In the genomic region with DNA sequence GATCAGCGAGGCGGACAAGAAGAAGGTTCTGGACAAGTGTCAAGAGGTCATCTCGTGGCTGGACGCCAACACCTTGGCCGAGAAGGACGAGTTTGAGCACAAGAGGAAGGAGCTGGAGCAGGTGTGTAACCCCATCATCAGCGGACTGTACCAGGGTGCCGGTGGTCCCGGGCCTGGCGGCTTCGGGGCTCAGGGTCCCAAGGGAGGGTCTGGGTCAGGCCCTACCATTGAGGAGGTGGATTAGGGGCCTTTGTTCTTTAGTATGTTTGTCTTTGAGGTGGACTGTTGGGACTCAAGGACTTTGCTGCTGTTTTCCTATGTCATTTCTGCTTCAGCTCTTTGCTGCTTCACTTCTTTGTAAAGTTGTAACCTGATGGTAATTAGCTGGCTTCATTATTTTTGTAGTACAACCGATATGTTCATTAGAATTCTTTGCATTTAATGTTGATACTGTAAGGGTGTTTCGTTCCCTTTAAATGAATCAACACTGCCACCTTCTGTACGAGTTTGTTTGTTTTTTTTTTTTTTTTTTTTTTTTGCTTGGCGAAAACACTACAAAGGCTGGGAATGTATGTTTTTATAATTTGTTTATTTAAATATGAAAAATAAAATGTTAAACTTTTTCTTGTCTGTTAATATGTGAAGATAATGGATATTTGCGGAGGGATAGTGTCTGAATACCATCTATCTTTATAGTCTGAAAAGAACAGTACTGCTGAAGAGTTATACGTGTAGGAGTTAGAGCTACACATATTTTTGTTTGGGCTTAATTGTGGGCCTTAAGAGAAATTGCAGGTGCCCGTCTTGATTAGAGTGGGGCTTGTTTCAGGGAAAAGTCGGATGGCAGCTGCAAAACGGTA, we compare ENCODE assay signal across 8 cellular contexts. TPM values are rescaled to one million over a fixed set of nuclear protein-coding genes. Genes with fewer than 3 reads are reported as not detected.
DNase-seq lines count a peak whose midpoint lies in the region; ATAC-seq lines count a peak whose summit lies in the region.

No MANE protein-coding gene starts in this region.

- DNase-seq in activated T-cell treated with anti-CD3 and anti-CD28 coated beads, Interleukin-2, amount 50 U/mL, for 24 hours = peak; percentile 33
- DNase-seq in activated T-cell treated with anti-CD3 and anti-CD28 coated beads for 4 hours = no peak
- peak; percentile 34 for DNase-seq in NCI-H1694 (lab: John Stamatoyannopoulos, UW)
- DNase-seq in activated CD8-positive, alpha-beta T cell treated with anti-CD3 and anti-CD28 coated beads, Interleukin-2, amount 10 ng/mL, durations not matched to agents 7 days and 5 days = no peak
- peak; percentile 57 for DNase-seq in germinal center (ENCODE audit: low spot score)
- DNase-seq in putamen (ENCODE audit: low spot score) = peak; percentile 66
- no peak for DNase-seq in AG20443 (ENCODE audit: low spot score)

- H3K36me3 Mint-ChIP-seq in activated T-cell treated with anti-CD3 and anti-CD28 coated beads, Interleukin-2, amount 50 U/mL, for 24 hours (ENCODE audit: low read depth) = peaks cover 36% of the 10 kb centered on the region
- peaks cover 27% of the 10 kb centered on the region for H3K36me3 Mint-ChIP-seq in activated CD8-positive, alpha-beta T cell treated with anti-CD3 and anti-CD28 coated beads, Interleukin-2, amount 10 ng/mL, durations not matched to agents 7 days and 5 days (ENCODE audit: low read depth)

- no peaks in the 10 kb centered on the region for H3K9me3 Mint-ChIP-seq in activated T-cell treated with anti-CD3 and anti-CD28 coated beads, Interleukin-2, amount 50 U/mL, for 24 hours
- no peaks in the 10 kb centered on the region for H3K9me3 Mint-ChIP-seq in activated CD8-positive, alpha-beta T cell treated with anti-CD3 and anti-CD28 coated beads, Interleukin-2, amount 10 ng/mL, durations not matched to agents 7 days and 5 days (ENCODE audit: insufficient read depth)

- peak overlapping the region; percentile 89 for H3K27ac Mint-ChIP-seq in activated T-cell treated with anti-CD3 and anti-CD28 coated beads, Interleukin-2, amount 50 U/mL, for 24 hours
- peak overlapping the region; percentile 81 for H3K27ac Mint-ChIP-seq in activated CD8-positive, alpha-beta T cell treated with anti-CD3 and anti-CD28 coated beads, Interleukin-2, amount 10 ng/mL, durations not matched to agents 7 days and 5 days

- no peak for ATAC-seq in activated CD8-positive, alpha-beta T cell treated with anti-CD3 and anti-CD28 coated beads, Interleukin-2, amount 10 ng/mL, durations not matched to agents 7 days and 5 days
- ATAC-seq in GM19328 (IDR thresholded peaks at IDR 0.05; ENCODE audit: unreplicated experiment) = no peak

- no peaks in the 10 kb centered on the region for H3K27me3 Mint-ChIP-seq in activated T-cell treated with anti-CD3 and anti-CD28 coated beads, Interleukin-2, amount 50 U/mL, for 24 hours
- no peaks in the 10 kb centered on the region for H3K27me3 Mint-ChIP-seq in activated CD8-positive, alpha-beta T cell treated with anti-CD3 and anti-CD28 coated beads, Interleukin-2, amount 10 ng/mL, durations not matched to agents 7 days and 5 days (ENCODE audit: low read depth)

- peak overlapping the region; percentile 88 for H3K4me3 Mint-ChIP-seq in activated T-cell treated with anti-CD3 and anti-CD28 coated beads, Interleukin-2, amount 50 U/mL, for 24 hours
- H3K4me3 Mint-ChIP-seq in activated CD8-positive, alpha-beta T cell treated with anti-CD3 and anti-CD28 coated beads, Interleukin-2, amount 10 ng/mL, durations not matched to agents 7 days and 5 days = peak overlapping the region; percentile 87

- POLR2A ChIA-PET in activated CD8-positive, alpha-beta T cell treated with anti-CD3 and anti-CD28 coated beads, Interleukin-2, amount 10 ng/mL, durations not matched to agents 7 days and 5 days (lab: Charles Lee) = interaction anchor here (0.7 to 3.4 kb wide), 10 partner anchors 23 to 278 kb away, joined by 3 to 20 read pairs (median 3); a partner anchor contains a TSS

- CTCF ChIA-PET in activated CD8-positive, alpha-beta T cell treated with anti-CD3 and anti-CD28 coated beads, Interleukin-2, amount 10 ng/mL, durations not matched to agents 7 days and 5 days (lab: Charles Lee) = interaction anchor here (0.7 to 4.4 kb wide), 28 partner anchors 10 to 283 kb away, joined by 3 to 44 read pairs (median 5); a partner anchor contains a TSS

- H3K4me1 Mint-ChIP-seq in activated T-cell treated with anti-CD3 and anti-CD28 coated beads, Interleukin-2, amount 50 U/mL, for 24 hours (ENCODE audit: low read depth) = peaks cover 46% of the 10 kb centered on the region
- H3K4me1 Mint-ChIP-seq in activated CD8-positive, alpha-beta T cell treated with anti-CD3 and anti-CD28 coated beads, Interleukin-2, amount 10 ng/mL, durations not matched to agents 7 days and 5 days (ENCODE audit: low read depth) = peaks cover 43% of the 10 kb centered on the region

RNA-seq across cellular contexts. Expression of a gene that starts 2.3 kb away (rescaled TPM):
- total RNA-seq in activated CD8-positive, alpha-beta T cell treated with anti-CD3 and anti-CD28 coated beads, Interleukin-2, amount 10 ng/mL, durations not matched to agents 7 days and 5 days = 10 to 100 TPM; 84.6 to 87.1 TPM

RNA-seq across cellular contexts. Expression of a gene that starts 14.5 kb away (rescaled TPM):
- 10 to 100 TPM; 75.6 to 75.7 TPM for total RNA-seq in activated CD8-positive, alpha-beta T cell treated with anti-CD3 and anti-CD28 coated beads, Interleukin-2, amount 10 ng/mL, durations not matched to agents 7 days and 5 days

RNA-seq across cellular contexts. Expression of a gene that starts 14.8 kb away (rescaled TPM):
- 1 to 10 TPM; 3.0 to 3.1 TPM for total RNA-seq in activated CD8-positive, alpha-beta T cell treated with anti-CD3 and anti-CD28 coated beads, Interleukin-2, amount 10 ng/mL, durations not matched to agents 7 days and 5 days

RNA-seq across cellular contexts. Expression of a gene that starts 23.1 kb away (rescaled TPM):
- 100 to 1,000 TPM; 123 to 128 TPM for total RNA-seq in activated CD8-positive, alpha-beta T cell treated with anti-CD3 and anti-CD28 coated beads, Interleukin-2, amount 10 ng/mL, durations not matched to agents 7 days and 5 days

RNA-seq across cellular contexts. Expression of a gene that starts 32.8 kb away (rescaled TPM):
- total RNA-seq in activated CD8-positive, alpha-beta T cell treated with anti-CD3 and anti-CD28 coated beads, Interleukin-2, amount 10 ng/mL, durations not matched to agents 7 days and 5 days = 10 to 100 TPM; 16.5 to 17.8 TPM

Comparison
In these comparisons a context has a peak if more than half of its experiments do, and no peak if none do; other contexts are left out.
1. DNase-seq: peak in activated T-cell treated with anti-CD3 and anti-CD28 coated beads, Interleukin-2, amount 50 U/mL, for 24 hours (single experiment), NCI-H1694 (single experiment), germinal center (single experiment) and putamen (single experiment); none in activated T-cell treated with anti-CD3 and anti-CD28 coated beads for 4 hours (single experiment), activated CD8-positive, alpha-beta T cell treated with anti-CD3 and anti-CD28 coated beads, Interleukin-2, amount 10 ng/mL, durations not matched to agents 7 days and 5 days (single experiment) and AG20443 (single experiment).